ENCODE assay signal across 8 cellular contexts in the genomic region with DNA sequence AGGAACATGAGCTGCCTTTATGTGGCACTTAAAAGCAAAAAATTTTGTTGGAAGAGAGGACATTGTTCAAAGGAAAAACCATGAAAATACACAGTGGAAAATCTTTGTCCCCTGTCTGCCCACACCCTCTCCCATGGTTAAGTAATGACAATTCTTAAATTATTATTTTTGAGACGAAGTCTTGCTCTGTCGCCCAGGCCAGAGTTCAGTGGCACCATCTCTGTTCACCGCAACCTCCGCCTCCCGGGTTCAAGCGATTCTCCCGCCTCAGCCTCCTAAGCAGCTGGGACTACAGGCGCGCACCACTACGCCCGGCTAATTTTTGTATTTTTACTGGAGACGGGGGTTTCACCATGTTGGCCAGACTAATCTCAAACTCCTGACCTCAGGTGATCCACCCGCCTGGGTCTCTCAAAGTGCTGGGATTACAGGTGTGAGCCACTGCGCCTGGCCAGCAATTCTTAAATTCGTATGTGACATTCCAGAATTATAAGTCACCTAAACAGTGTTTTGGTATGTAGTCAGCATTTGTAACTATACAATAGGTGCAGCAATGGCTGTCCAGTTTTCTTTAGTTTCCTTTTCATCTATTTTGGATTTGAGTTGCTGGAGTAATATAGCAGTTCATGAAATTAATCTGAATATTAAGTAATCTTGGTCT. TPM values are rescaled to one million over a fixed set of nuclear protein-coding genes. Genes with fewer than 3 reads are reported as not detected.
DNase-seq lines count a peak whose midpoint lies in the region; ATAC-seq and TF ChIP-seq lines count a peak whose summit lies in the region.

No MANE protein-coding gene starts in this region.

- H2AFZ ChIP-seq in PC-3 (ENCODE audit: low read length) (peak overlapping the region; percentile 85), trophoblast cell (ENCODE audit: insufficient read depth, low read length, poor library complexity) (no peak overlapping the region)

- H3K4me1 ChIP-seq in PC-3 (ENCODE audit: insufficient read depth, low read length) (peaks cover 18% of the 10 kb centered on the region), trophoblast cell (ENCODE audit: control insufficient read depth in 1 of 2, insufficient read depth in 2 of 2, low read length in 2 of 2) (peaks cover 0 to 2% of the 10 kb centered on the region in 2 experiments)

- H2BK12ac ChIP-seq in trophoblast cell (ENCODE audit: low read length), result no peak overlapping the region

- no CpG with 5 or more reads among the region's 15 CpGs for WGBS in trophoblast cell (ENCODE audit: extremely low coverage, insufficient coverage, insufficient read length)

- H3K79me2 ChIP-seq in PC-3 (ENCODE audit: low read length) (peaks cover 44% of the 10 kb centered on the region), trophoblast cell (ENCODE audit: control insufficient read depth, insufficient read depth, low read length, poor library complexity) (peaks cover 8% of the 10 kb centered on the region)

- peak overlapping the region; percentile 91 for H3K4me3 Mint-ChIP-seq in Calu3 (ENCODE audit: low read depth, unreplicated experiment)

- no peaks in the 10 kb centered on the region for H3K27me3 Mint-ChIP-seq in Calu3 (ENCODE audit: unreplicated experiment)

- H2AK5ac ChIP-seq in trophoblast cell (ENCODE audit: low read length), result peak overlapping the region; percentile 24

- intact Hi-C loops in Calu3 (cut with micrococcal nuclease; ENCODE audit: unreplicated experiment) (no loop called here), PC-3 (cut with micrococcal nuclease) (loop anchor here (1.0 kb wide), 2 partner anchors 76 to 228 kb away; a partner anchor contains a TSS)

- peak overlapping the region; percentile 26 for H3K14ac ChIP-seq in trophoblast cell (ENCODE audit: low read length)

- H3K79me1 ChIP-seq in trophoblast cell (ENCODE audit: low read length), result peaks cover 10% of the 10 kb centered on the region

- TF ChIP-seq CTCF in Calu3 (IDR thresholded peaks at IDR 0.05; ENCODE audit: unreplicated experiment) (no peak), PC-3 (conservative IDR thresholded peaks at IDR 0.05; ENCODE audit: low read depth, low read length) (no peak), epithelial cell of esophagus (IDR thresholded peaks at IDR 0.05; ENCODE audit: insufficient read depth, low read depth, low read length, missing control alignments) (no peak)

- peak overlapping the region; percentile 78 for H4K12ac ChIP-seq in trophoblast cell (ENCODE audit: low read depth, low read length)

- no peaks in the 10 kb centered on the region for H3K27me3 ChIP-seq in PC-3 (ENCODE audit: low read length)
- no peaks in the 10 kb centered on the region for H3K27me3 ChIP-seq in trophoblast cell (ENCODE audit: insufficient read depth, low read length)

- peak overlapping the region; percentile 47 for H3K27ac ChIP-seq in PC-3 (ENCODE audit: low read length)
- peak overlapping the region; percentile 51 for H3K27ac ChIP-seq in trophoblast cell (ENCODE audit: low read depth, low read length)

- peaks cover 20% of the 10 kb centered on the region for H4K20me1 ChIP-seq in PC-3 (ENCODE audit: low read length)

- H3K9me3 ChIP-seq in PC-3 (ENCODE audit: low read length) (no peaks in the 10 kb centered on the region), trophoblast cell (ENCODE audit: insufficient read depth, low read depth, low read length) (no peaks in the 10 kb centered on the region)

- H2BK120ac ChIP-seq in trophoblast cell (ENCODE audit: insufficient read depth, low read length, poor library complexity), result no peak overlapping the region

- POLR2A ChIA-PET in PC-3 (lab: Charles Lee; ENCODE audit: unreplicated experiment), result interaction anchor here (0.6 kb wide), 1 partner anchor 277 kb away, joined by 4 read pairs; no protein-coding TSS in a partner anchor

- H3K4ac ChIP-seq in trophoblast cell (ENCODE audit: low read depth, low read length), result no peak overlapping the region

- H2BK5ac ChIP-seq in trophoblast cell (ENCODE audit: low read depth, low read length, poor library complexity), result no peak overlapping the region

- H3K36me3 Mint-ChIP-seq in Calu3 (ENCODE audit: insufficient read depth, unreplicated experiment), result peaks cover 27% of the 10 kb centered on the region

- H3K9me2 ChIP-seq in PC-3 (replicated peaks; ENCODE audit: low read length), result no peaks in the 10 kb centered on the region

- no peaks in the 10 kb centered on the region for H3K4me1 Mint-ChIP-seq in Calu3 (ENCODE audit: low read depth, unreplicated experiment)

- ATAC-seq in PC-3 (no peak; the same call in 1 of the 2 replicates), HG03460 (IDR thresholded peaks at IDR 0.05; ENCODE audit: unreplicated experiment) (no peak), GM18870 (IDR thresholded peaks at IDR 0.05; ENCODE audit: unreplicated experiment) (no peak)

- H3K27ac Mint-ChIP-seq in Calu3 (ENCODE audit: unreplicated experiment), result no peak overlapping the region

- H3K9me3 Mint-ChIP-seq in Calu3 (ENCODE audit: low read depth, unreplicated experiment), result no peaks in the 10 kb centered on the region

- H3K36me3 ChIP-seq in PC-3 (ENCODE audit: low read depth, low read length) (peaks cover 15% of the 10 kb centered on the region), trophoblast cell (ENCODE audit: control insufficient read depth in 1 of 2, insufficient read depth in 2 of 2, low read length in 2 of 2) (peaks cover 6 to 8% of the 10 kb centered on the region in 2 experiments)

- H3F3A ChIP-seq in PC-3 (ENCODE audit: low read length, unreplicated experiment), result no peaks in the 10 kb centered on the region

- H4K91ac ChIP-seq in trophoblast cell (ENCODE audit: low read depth, low read length), result peak overlapping the region; percentile 52

- CTCF ChIA-PET in Calu3 (lab: Charles Lee) (no interaction called here), PC-3 (lab: Charles Lee) (no interaction called here)

- no peak for DNase-seq in Calu3
- peak; percentile 59 for DNase-seq in PC-3
- peak; percentile 40 for DNase-seq in epithelial cell of esophagus (ENCODE audit: low read depth)
- peak; percentile 83 to 88 for DNase-seq in trophoblast cell
- DNase-seq in C1 segment of cervical spinal cord (lab: John Stamatoyannopoulos, UW), result no peak
- DNase-seq in foreskin melanocyte, result no peak

- TSS peak; percentile 78 for BruUV-seq in Calu3 (replicated peaks; lab: Mats Ljungman, UMichigan)
- TSS peak; percentile 98 for BruUV-seq in PC-3 (replicated peaks; lab: Mats Ljungman, UMichigan)

- H4K8ac ChIP-seq in trophoblast cell (ENCODE audit: low read depth, low read length), result peak overlapping the region; percentile 85

- peak overlapping the region; percentile 91 for H3K4me3 ChIP-seq in PC-3 (ENCODE audit: low read length)
- H3K4me3 ChIP-seq in epithelial cell of esophagus (ENCODE audit: low read length), result peak overlapping the region; percentile 89
- no peak overlapping the region for H3K4me3 ChIP-seq in trophoblast cell (ENCODE audit: low read depth, low read length)

- H3K23ac ChIP-seq in trophoblast cell (ENCODE audit: low read length), result no peak overlapping the region

- peak overlapping the region; percentile 97 for H3K9ac ChIP-seq in PC-3 (ENCODE audit: low read length)
- H3K9ac ChIP-seq in trophoblast cell (ENCODE audit: low read length), result no peak overlapping the region

- no peak overlapping the region for H3K18ac ChIP-seq in trophoblast cell (ENCODE audit: low read length)

- H3K4me2 ChIP-seq in PC-3 (ENCODE audit: low read length) (peak overlapping the region; percentile 79), trophoblast cell (ENCODE audit: low read length) (peak overlapping the region; percentile 68)

RNA-seq across cellular contexts. Expression of a gene that starts 0.6 kb away (rescaled TPM):
- 96.2 and 115 TPM in 2 replicates for total RNA-seq in Calu3 (2022)
- total RNA-seq in PC-3 (2014; rRNA removed), result 65.2 and 67.2 TPM in 2 replicates
- polyA plus RNA-seq in trophoblast cell (2013), result 177 and 189 TPM in 2 replicates

Comparison
In these comparisons a context has a peak if more than half of its experiments do, and no peak if none do; other contexts are left out.
1. DNase-seq: peak in PC-3 (single experiment), epithelial cell of esophagus (single experiment) and trophoblast cell (2 of 2); none in Calu3 (single experiment), C1 segment of cervical spinal cord (0 of 14) and foreskin melanocyte (single experiment).